Comparison of ENCODE assay signal across 6 cellular contexts in genomic region chr11:130693543-130693942, GRCh38.
"Had no signal": no experiment of that assay in that cellular context is flagged by ENCODE, and none has a peak within 500 bp of the region (broad histone marks: within the 10 kb centered on the region; RNA-seq: fewer than 3 reads in every experiment).

No MANE protein-coding gene starts in this region.

- H3K27ac Mint-ChIP-seq: GM23338, HFFc6 had no signal

- H3K36me3 ChIP-seq: HAP-1 had no signal

- H3K4me2 ChIP-seq: GM23338 had no signal

- H3K4me3 Mint-ChIP-seq: GM23338, HFFc6 had no signal

- H2AFZ ChIP-seq: GM23338 had no signal

- H3K9me3 ChIP-seq: HAP-1 had no signal

- H3K4me3 ChIP-seq: GM23338, HAP-1, K562 had no signal

- H3K4me1 ChIP-seq: HAP-1 had no signal

- ATAC-seq: GM23338, HCT116, K562 had no signal

- H3K9me3 Mint-ChIP-seq: GM23338, HFFc6 had no signal

- H3K4me1 Mint-ChIP-seq: GM23338 had no signal

- DNase-seq: HFFc6, IMR-90 had no signal
